In the genomic region with DNA sequence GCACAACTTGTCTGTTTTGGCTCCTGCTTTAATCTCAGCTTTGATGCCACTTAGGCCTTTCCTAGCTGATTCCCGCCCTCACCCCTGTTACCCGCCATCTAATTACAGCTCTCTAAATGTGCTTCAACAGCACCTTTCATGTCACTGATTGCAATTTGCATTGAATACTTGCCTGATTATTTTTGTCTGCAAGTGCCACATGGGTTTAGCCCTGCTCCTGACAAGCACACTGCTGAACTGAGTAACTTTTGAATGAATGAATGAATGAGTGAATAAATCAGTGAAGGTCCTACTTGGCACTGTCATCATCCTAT, we compare ENCODE assay signal across 8 cellular contexts. TPM values are rescaled to one million over a fixed set of nuclear protein-coding genes. Genes with fewer than 3 reads are reported as not detected.
A peak's percentile ranks its signal among the peaks of the same experiment; 100 is the strongest.
DNase-seq lines count a peak whose midpoint lies in the region; ATAC-seq and TF ChIP-seq lines count a peak whose summit lies in the region.

No MANE protein-coding gene starts in this region.

- H2AFZ ChIP-seq in SK-N-SH (ENCODE audit: low read depth): peak overlapping the region; percentile 73

- H3K27ac ChIP-seq in SK-N-SH (ENCODE audit: low read depth in 2 of 2, low read length in 1 of 2): peak overlapping the region in 1 of 2 experiments; percentile 75; a peak in 2 of 4 replicates
- H3K27ac ChIP-seq in VCaP: peak overlapping the region; percentile 89
- no peak overlapping the region for H3K27ac ChIP-seq in iPS DF 6.9 (ENCODE audit: low read length)
- peak overlapping the region; percentile 90 to 98 (median 92) for H3K27ac ChIP-seq in stomach

- TF ChIP-seq CTCF in SK-N-SH (IDR thresholded peaks at IDR 0.05): no peak
- no peak for TF ChIP-seq CTCF in VCaP (conservative IDR thresholded peaks at IDR 0.05)
- no peak for TF ChIP-seq CTCF in stomach (IDR thresholded peaks at IDR 0.05)

- intact Hi-C loops in stomach (cut with DNase I; ENCODE audit: low total_unique reads): no loop called here

- no peak for TF ChIP-seq RAD21 in SK-N-SH (IDR thresholded peaks at IDR 0.05; ENCODE audit: low read length)

- CTCF ChIA-PET in SK-N-SH (lab: Yijun Ruan, JAX): interaction anchor here (1.0 kb wide), 1 partner anchor 32 kb away, joined by 3 read pairs; no protein-coding TSS in a partner anchor

- 71% methylated on average over 2 of the region's 2 CpGs for WGBS in SK-N-SH (ENCODE audit: low lambda C conversion rate)
- WGBS in iPS DF 6.9 (ENCODE audit: insufficient coverage, insufficient read length): no CpG with 5 or more reads among the region's 2 CpGs
- 27 to 42% (median 37%) methylated on average over 2 of the region's 2 CpGs for WGBS in stomach, 5 donors

- TF ChIP-seq POLR2A in stomach (IDR thresholded peaks at IDR 0.05): no peak

- peaks cover 26% of the 10 kb centered on the region for H3F3A ChIP-seq in SK-N-SH (replicated peaks; ENCODE audit: insufficient read depth)

- TF ChIP-seq EP300 in SK-N-SH (IDR thresholded peaks at IDR 0.05; ENCODE audit: borderline replicate concordance in 1 of 2, low read depth in 1 of 2, low read length in 1 of 2) (no peak), stomach (IDR thresholded peaks at IDR 0.05) (no peak)

- H3K9me2 ChIP-seq in SK-N-SH: no peaks in the 10 kb centered on the region

- POLR2A ChIA-PET in SK-N-SH (lab: Yijun Ruan, JAX): no interaction called here

- peak overlapping the region; percentile 90 for H3K9ac ChIP-seq in SK-N-SH

- no peaks in the 10 kb centered on the region for H3K27me3 ChIP-seq in SK-N-SH (ENCODE audit: insufficient read depth)
- peaks cover 9% of the 10 kb centered on the region; the same call in 1 of the 2 replicates for H3K27me3 ChIP-seq in iPS DF 6.9 (ENCODE audit: control insufficient read depth, insufficient read depth, low read length)
- no peaks in the 10 kb centered on the region for H3K27me3 ChIP-seq in stomach

- DNase-seq in SK-N-SH (no peak), iPS DF 6.9 (ENCODE audit: low read depth, low spot score) (no peak), stomach (no peak), iPS-NIHi7 (ENCODE audit: extremely low spot score) (no peak)

- H3K79me2 ChIP-seq in SK-N-SH (ENCODE audit: insufficient read depth): peaks cover 40% of the 10 kb centered on the region

- H3K4me3 ChIP-seq in SK-N-SH (ENCODE audit: low read depth in 2 of 2, low read length in 1 of 2) (peak overlapping the region; percentile 69 to 85), iPS DF 6.9 (ENCODE audit: low read length) (peak overlapping the region; percentile 66; the same call in 1 of the 2 replicates), stomach (peak overlapping the region; percentile 69 to 79 (median 72))

- H3K9me3 ChIP-seq in SK-N-SH: no peaks in the 10 kb centered on the region
- no peaks in the 10 kb centered on the region for H3K9me3 ChIP-seq in iPS DF 6.9 (ENCODE audit: control insufficient read depth, insufficient read depth, low read length)
- no peaks in the 10 kb centered on the region for H3K9me3 ChIP-seq in stomach

- no peaks in the 10 kb centered on the region for H4K20me1 ChIP-seq in SK-N-SH (ENCODE audit: insufficient read depth)

- peak overlapping the region; percentile 78 for H3K4me2 ChIP-seq in SK-N-SH

- H3K36me3 ChIP-seq in SK-N-SH (replicated peaks in 1 of 2; ENCODE audit: control insufficient read depth in 1 of 2, insufficient read depth in 2 of 2, low read length in 1 of 2) (peaks cover 0 to 29% of the 10 kb centered on the region in 2 experiments), iPS DF 6.9 (ENCODE audit: control insufficient read depth, insufficient read depth, low read length) (no peaks in the 10 kb centered on the region), stomach (no peaks in the 10 kb centered on the region)

- ATAC-seq in SK-N-SH treated with all-trans-retinoic acid at 6 μM for 48 hours (no peak), HG02885 (IDR thresholded peaks at IDR 0.05; ENCODE audit: poor library complexity, unreplicated experiment) (no peak), GM18858 (IDR thresholded peaks at IDR 0.05; ENCODE audit: unreplicated experiment) (no peak)

- H3K4me1 ChIP-seq in SK-N-SH (ENCODE audit: control insufficient read depth in 1 of 2, insufficient read depth in 2 of 2, low read depth in 1 of 2, low read length in 1 of 2) (peaks cover 0 to 4% of the 10 kb centered on the region in 2 experiments; a peak in 2 of 4 replicates), iPS DF 6.9 (ENCODE audit: control insufficient read depth, insufficient read depth, low read length) (peaks cover 2% of the 10 kb centered on the region; the same call in 1 of the 2 replicates), stomach (peaks cover 12 to 43% (median 31%) of the 10 kb centered on the region in 4 donors)

TF ChIP-seq in SK-N-SH, 30 proteins besides CTCF, POLR2A, EP300 and RAD21:
- TF ChIP-seq GATA2 (CRISPR knock-in tag; IDR thresholded peaks at IDR 0.05): no peak
- TF ChIP-seq, protein P1, sequence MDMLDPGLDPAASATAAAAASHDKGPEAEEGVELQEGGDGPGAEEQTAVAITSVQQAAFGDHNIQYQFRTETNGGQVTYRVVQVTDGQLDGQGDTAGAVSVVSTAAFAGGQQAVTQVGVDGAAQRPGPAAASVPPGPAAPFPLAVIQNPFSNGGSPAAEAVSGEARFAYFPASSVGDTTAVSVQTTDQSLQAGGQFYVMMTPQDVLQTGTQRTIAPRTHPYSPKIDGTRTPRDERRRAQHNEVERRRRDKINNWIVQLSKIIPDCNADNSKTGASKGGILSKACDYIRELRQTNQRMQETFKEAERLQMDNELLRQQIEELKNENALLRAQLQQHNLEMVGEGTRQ (IDR thresholded peaks at IDR 0.05; ENCODE audit: borderline replicate concordance, low read depth, low read length): no peak
TF ChIP-seq in SK-N-SH: peak in this region for 0.

TF ChIP-seq in SK-N-SH treated with all-trans-retinoic acid at 6 μM for 48 hours, 23 proteins besides CTCF, POLR2A, EP300 and RAD21 (continues in another document):
- TF ChIP-seq TCF4 (CRISPR knock-in tag; IDR thresholded peaks at IDR 0.05; ENCODE audit: borderline replicate concordance) (no peak), ZNF565 (CRISPR knock-in tag; conservative IDR thresholded peaks at IDR 0.05; ENCODE audit: low read depth) (no peak), CSDC2 (CRISPR knock-in tag; IDR thresholded peaks at IDR 0.05) (no peak), SNAI2 (CRISPR knock-in tag; IDR thresholded peaks at IDR 0.05) (no peak)
- TF ChIP-seq, protein P2, sequence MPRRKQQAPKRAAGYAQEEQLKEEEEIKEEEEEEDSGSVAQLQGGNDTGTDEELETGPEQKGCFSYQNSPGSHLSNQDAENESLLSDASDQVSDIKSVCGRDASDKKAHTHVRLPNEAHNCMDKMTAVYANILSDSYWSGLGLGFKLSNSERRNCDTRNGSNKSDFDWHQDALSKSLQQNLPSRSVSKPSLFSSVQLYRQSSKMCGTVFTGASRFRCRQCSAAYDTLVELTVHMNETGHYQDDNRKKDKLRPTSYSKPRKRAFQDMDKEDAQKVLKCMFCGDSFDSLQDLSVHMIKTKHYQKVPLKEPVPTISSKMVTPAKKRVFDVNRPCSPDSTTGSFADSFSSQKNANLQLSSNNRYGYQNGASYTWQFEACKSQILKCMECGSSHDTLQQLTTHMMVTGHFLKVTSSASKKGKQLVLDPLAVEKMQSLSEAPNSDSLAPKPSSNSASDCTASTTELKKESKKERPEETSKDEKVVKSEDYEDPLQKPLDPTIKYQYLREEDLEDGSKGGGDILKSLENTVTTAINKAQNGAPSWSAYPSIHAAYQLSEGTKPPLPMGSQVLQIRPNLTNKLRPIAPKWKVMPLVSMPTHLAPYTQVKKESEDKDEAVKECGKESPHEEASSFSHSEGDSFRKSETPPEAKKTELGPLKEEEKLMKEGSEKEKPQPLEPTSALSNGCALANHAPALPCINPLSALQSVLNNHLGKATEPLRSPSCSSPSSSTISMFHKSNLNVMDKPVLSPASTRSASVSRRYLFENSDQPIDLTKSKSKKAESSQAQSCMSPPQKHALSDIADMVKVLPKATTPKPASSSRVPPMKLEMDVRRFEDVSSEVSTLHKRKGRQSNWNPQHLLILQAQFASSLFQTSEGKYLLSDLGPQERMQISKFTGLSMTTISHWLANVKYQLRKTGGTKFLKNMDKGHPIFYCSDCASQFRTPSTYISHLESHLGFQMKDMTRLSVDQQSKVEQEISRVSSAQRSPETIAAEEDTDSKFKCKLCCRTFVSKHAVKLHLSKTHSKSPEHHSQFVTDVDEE (CRISPR knock-in tag; IDR thresholded peaks at IDR 0.05): no peak
- TF ChIP-seq, protein P3, sequence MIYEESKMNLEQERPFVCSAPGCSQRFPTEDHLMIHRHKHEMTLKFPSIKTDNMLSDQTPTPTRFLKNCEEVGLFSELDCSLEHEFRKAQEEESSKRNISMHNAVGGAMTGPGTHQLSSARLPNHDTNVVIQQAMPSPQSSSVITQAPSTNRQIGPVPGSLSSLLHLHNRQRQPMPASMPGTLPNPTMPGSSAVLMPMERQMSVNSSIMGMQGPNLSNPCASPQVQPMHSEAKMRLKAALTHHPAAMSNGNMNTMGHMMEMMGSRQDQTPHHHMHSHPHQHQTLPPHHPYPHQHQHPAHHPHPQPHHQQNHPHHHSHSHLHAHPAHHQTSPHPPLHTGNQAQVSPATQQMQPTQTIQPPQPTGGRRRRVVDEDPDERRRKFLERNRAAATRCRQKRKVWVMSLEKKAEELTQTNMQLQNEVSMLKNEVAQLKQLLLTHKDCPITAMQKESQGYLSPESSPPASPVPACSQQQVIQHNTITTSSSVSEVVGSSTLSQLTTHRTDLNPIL (CRISPR knock-in tag; IDR thresholded peaks at IDR 0.05; ENCODE audit: low read depth): no peak

RNA-seq across cellular contexts. Expression of a gene that starts 0.6 kb away (rescaled TPM):
- 82.2 and 91.5 TPM in 2 replicates for polyA plus RNA-seq in SK-N-SH (2012; rRNA removed)
- 82.3 and 82.9 TPM in 2 replicates for polyA plus RNA-seq in SK-N-SH (2012; cell fraction: cytosol; rRNA removed)
- 97.1 and 145 TPM in 2 replicates for polyA plus RNA-seq in SK-N-SH (2012; cell fraction: nucleus; rRNA removed)
- total RNA-seq in stomach: 10 to 100 TPM in 4 of 5 donors, 1 to 10 TPM in 1; 3.6 to 28.5 (median 10.5) TPM
- 1 to 10 TPM; 3.4 to 8.0 (median 3.7) TPM for polyA plus RNA-seq in stomach

RNA-seq across cellular contexts. Expression of a gene that starts 56.1 kb away (rescaled TPM):
- polyA plus RNA-seq in SK-N-SH (2012; rRNA removed): 1.8 and 2.0 TPM in 2 replicates
- 1.5 and 1.8 TPM in 2 replicates for polyA plus RNA-seq in SK-N-SH (2012; cell fraction: cytosol; rRNA removed)
- polyA plus RNA-seq in SK-N-SH (2012; cell fraction: nucleus; rRNA removed): 3.8 and 7.4 TPM in 2 replicates
- 1 to 10 TPM in 2 of 5 donors, under 1 TPM in 1, not detected in 2; 0.55 to 4.3 (median 3.6) TPM for total RNA-seq in stomach
- polyA plus RNA-seq in stomach: under 1 TPM in 1 of 3 donors, not detected in 2; 0.08 TPM

Comparison
In these comparisons a context has a peak if more than half of its experiments do, and no peak if none do; other contexts are left out.
1. RNA of a gene that starts 0.6 kb away (polyA plus RNA-seq): 82.2 to 145 TPM in SK-N-SH; 3.4 to 8.0 TPM in stomach; every median in the first group is over 4 times any median in the second.
2. Peak in every context shown above with its lines, with median percentiles within 50 percentile points of each other: H3K4me3 ChIP-seq.